ENCODE assay signal across 26 cellular contexts in the genomic region with DNA sequence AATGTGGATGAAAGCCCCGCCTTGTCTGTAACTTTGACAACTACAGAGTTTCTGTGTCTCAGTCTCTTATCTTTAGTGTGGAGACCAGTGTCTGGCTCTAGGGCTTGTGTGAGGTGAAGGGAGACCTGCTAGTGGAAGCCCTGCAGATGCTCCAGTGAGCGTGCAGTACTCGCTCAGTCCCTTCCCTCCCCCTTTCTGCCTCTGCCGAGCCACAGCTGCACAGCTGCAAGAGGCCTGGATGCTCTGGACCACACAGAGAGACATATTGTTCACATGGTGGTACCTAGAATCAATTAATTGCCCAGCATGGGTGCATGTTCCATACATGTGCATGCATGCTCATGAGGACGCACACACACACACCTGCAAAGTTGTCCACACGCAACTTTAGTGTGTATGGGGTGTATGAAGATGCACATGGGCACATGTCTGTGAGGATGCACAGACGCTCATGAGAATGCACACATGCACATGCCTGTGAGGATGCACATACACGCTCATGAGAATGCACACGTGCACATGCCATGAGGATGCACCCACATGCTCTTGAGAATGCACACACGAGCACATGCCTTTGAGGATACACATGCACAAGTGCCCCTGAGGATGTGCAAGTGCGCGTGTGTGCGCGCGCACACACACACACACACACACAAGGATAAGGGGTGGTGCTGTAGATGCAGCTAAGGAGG.
A peak's percentile ranks its signal among the peaks of the same experiment; 100 is the strongest.
DNase-seq lines count a peak whose midpoint lies in the region; ATAC-seq, FAIRE-seq and TF ChIP-seq lines count a peak whose summit lies in the region.
"Had no signal": no experiment of that assay in that cellular context is flagged by ENCODE, and none has a peak within 500 bp of the region (broad histone marks: within the 10 kb centered on the region; RNA-seq: fewer than 3 reads in every experiment).

No MANE protein-coding gene starts in this region.

- no peaks in the 10 kb centered on the region for H3K36me3 Mint-ChIP-seq in astrocyte (ENCODE audit: low read depth, unreplicated experiment)
- H3K36me3 Mint-ChIP-seq in nephron (ENCODE audit: low read depth): no peaks in the 10 kb centered on the region

- TF ChIP-seq CTCF in DOHH2 (IDR thresholded peaks at IDR 0.05; ENCODE audit: low read depth, low read length, poor library complexity, severe bottlenecking) (no peak), astrocyte (IDR thresholded peaks at IDR 0.05; ENCODE audit: insufficient read depth, low read depth, low read length) (no peak), nephron (IDR thresholded peaks at IDR 0.05; ENCODE audit: unreplicated experiment in 3 of 3) (no peak)

- H3K27ac ChIP-seq in DOHH2 (ENCODE audit: low read depth, low read length) (peak overlapping the region; percentile 64), astrocyte (ENCODE audit: low read depth, low read length) (no peak overlapping the region)
- H3K27ac ChIP-seq: gastroesophageal sphincter, KMS-11, prostate gland, SK-N-MC, uterus, VCaP had no signal

- H3K27ac Mint-ChIP-seq in astrocyte (ENCODE audit: unreplicated experiment) (no peak overlapping the region), nephron (peak overlapping the region in 2 of 3 experiments; percentile 12 to 49)
- H3K27ac Mint-ChIP-seq: endodermal cell had no signal

- FAIRE-seq in astrocyte (lab: Jason Lieb, UNC): no peak
- FAIRE-seq: A204.1, colon, H1, kidney had no signal

- no peak overlapping the region for H3K4me3 ChIP-seq in DOHH2 (ENCODE audit: low read length)
- no peak overlapping the region for H3K4me3 ChIP-seq in astrocyte (ENCODE audit: insufficient read depth, low read depth, low read length)
- H3K4me3 ChIP-seq: gastroesophageal sphincter, prostate gland, SK-N-MC, uterus had no signal

- H4K20me1 ChIP-seq in DOHH2 (ENCODE audit: control insufficient read depth, insufficient read depth, low read depth, low read length): no peaks in the 10 kb centered on the region
- H4K20me1 ChIP-seq in astrocyte (ENCODE audit: insufficient read depth, low read length): no peaks in the 10 kb centered on the region

- no peak overlapping the region for H3K9ac ChIP-seq in astrocyte (ENCODE audit: low read length)
- H3K9ac ChIP-seq: KMS-11 had no signal

- no peak for ATAC-seq in HG03571 (IDR thresholded peaks at IDR 0.05; ENCODE audit: unreplicated experiment)
- ATAC-seq: gastroesophageal sphincter had no signal

- no peak overlapping the region for H2AFZ ChIP-seq in astrocyte (ENCODE audit: low read depth, low read length)

- no peaks in the 10 kb centered on the region for H3K4me1 Mint-ChIP-seq in astrocyte (ENCODE audit: low read depth, unreplicated experiment)
- peaks cover 10% of the 10 kb centered on the region for H3K4me1 Mint-ChIP-seq in nephron
- H3K4me1 Mint-ChIP-seq: endodermal cell had no signal

- no peaks in the 10 kb centered on the region for H3K79me2 ChIP-seq in DOHH2 (ENCODE audit: control insufficient read depth, low read length)
- no peaks in the 10 kb centered on the region for H3K79me2 ChIP-seq in astrocyte (ENCODE audit: insufficient read depth, low read length)

- H3F3A ChIP-seq in DOHH2 (ENCODE audit: control insufficient read depth, insufficient read depth): 0 out of 2 replicates have a peak, but pooled peaks cover 3% of the 10 kb centered on the region

- H3K27me3 Mint-ChIP-seq in astrocyte (ENCODE audit: low read depth, unreplicated experiment) (peaks cover 7% of the 10 kb centered on the region), nephron (ENCODE audit: low read depth) (peaks cover 4% of the 10 kb centered on the region)

- H3K9me3 ChIP-seq in DOHH2 (ENCODE audit: control insufficient read depth, insufficient read depth, low read length) (no peaks in the 10 kb centered on the region), astrocyte (ENCODE audit: insufficient read depth, low read depth, low read length) (no peaks in the 10 kb centered on the region)
- H3K9me3 ChIP-seq: gastroesophageal sphincter, prostate gland, uterus had no signal

- H3K9me2 ChIP-seq in DOHH2 (replicated peaks; ENCODE audit: control insufficient read depth, low read length): no peaks in the 10 kb centered on the region

- H3K4me3 Mint-ChIP-seq in astrocyte (ENCODE audit: unreplicated experiment) (no peak overlapping the region), nephron (no peak overlapping the region)
- H3K4me3 Mint-ChIP-seq: endodermal cell had no signal

- H3K9me3 Mint-ChIP-seq in astrocyte (ENCODE audit: unreplicated experiment) (no peaks in the 10 kb centered on the region), nephron (no peaks in the 10 kb centered on the region)
- H3K9me3 Mint-ChIP-seq: endodermal cell had no signal

- DNase-seq in activated CD4-positive, alpha-beta T cell treated with anti-CD3 and anti-CD28 coated beads for 1 hour: peak; percentile 5
- DNase-seq in activated CD4-positive, alpha-beta T cell treated with anti-CD3 and anti-CD28 coated beads, Interleukin-2, amount 50 U/mL, for 1 hour: no peak
- DNase-seq in astrocyte (ENCODE audit: low read depth) (peak; percentile 6), NCI-H524 treated with DMSO at 0.1 percent for 48 hours (lab: John Stamatoyannopoulos, UW) (no peak)
- no peak for DNase-seq in stimulated activated CD4-positive, alpha-beta T cell treated with anti-CD3 and anti-CD28 coated beads, Interleukin-4, amount 100 ng/mL, for 24 hours
- DNase-seq: activated gamma-delta T cell, endodermal cell, kidney, mammary epithelial cell, MV-4-11, NCI-H1694, NCI-H2171, NCI-H524, T-helper 2 cell had no signal

- H3K4me2 ChIP-seq in DOHH2 (ENCODE audit: low read length) (peak overlapping the region; percentile 9; the same call in 1 of the 2 replicates), astrocyte (ENCODE audit: low read length) (no peak overlapping the region)
- H3K4me2 ChIP-seq: KMS-11 had no signal

- H3K4me1 ChIP-seq in DOHH2 (ENCODE audit: control insufficient read depth, low read length): peaks cover 68% of the 10 kb centered on the region
- no peaks in the 10 kb centered on the region for H3K4me1 ChIP-seq in astrocyte (ENCODE audit: insufficient read depth, low read length)
- H3K4me1 ChIP-seq: gastroesophageal sphincter, prostate gland, uterus had no signal

- H3K36me3 ChIP-seq in DOHH2 (ENCODE audit: control insufficient read depth, low read length) (no peaks in the 10 kb centered on the region), astrocyte (ENCODE audit: insufficient read depth, low read length) (no peaks in the 10 kb centered on the region)
- H3K36me3 ChIP-seq: gastroesophageal sphincter, prostate gland, uterus had no signal

- H3K27me3 ChIP-seq in DOHH2 (ENCODE audit: control insufficient read depth, low read length): no peaks in the 10 kb centered on the region
- H3K27me3 ChIP-seq in astrocyte (ENCODE audit: insufficient read depth, low read length): no peaks in the 10 kb centered on the region
- H3K27me3 ChIP-seq: gastroesophageal sphincter, uterus had no signal

Comparison
In these comparisons a context has a peak if more than half of its experiments do, and no peak if none do; other contexts are left out.
1. DNase-seq: peak in activated CD4-positive, alpha-beta T cell treated with anti-CD3 and anti-CD28 coated beads for 1 hour (single experiment) and astrocyte (single experiment); none in activated CD4-positive, alpha-beta T cell treated with anti-CD3 and anti-CD28 coated beads, Interleukin-2, amount 50 U/mL, for 1 hour (single experiment), stimulated activated CD4-positive, alpha-beta T cell treated with anti-CD3 and anti-CD28 coated beads, Interleukin-4, amount 100 ng/mL, for 24 hours (single experiment) and NCI-H524 treated with DMSO at 0.1 percent for 48 hours (single experiment).